2 cellular contexts compared by ENCODE assay signal in the genomic region with DNA sequence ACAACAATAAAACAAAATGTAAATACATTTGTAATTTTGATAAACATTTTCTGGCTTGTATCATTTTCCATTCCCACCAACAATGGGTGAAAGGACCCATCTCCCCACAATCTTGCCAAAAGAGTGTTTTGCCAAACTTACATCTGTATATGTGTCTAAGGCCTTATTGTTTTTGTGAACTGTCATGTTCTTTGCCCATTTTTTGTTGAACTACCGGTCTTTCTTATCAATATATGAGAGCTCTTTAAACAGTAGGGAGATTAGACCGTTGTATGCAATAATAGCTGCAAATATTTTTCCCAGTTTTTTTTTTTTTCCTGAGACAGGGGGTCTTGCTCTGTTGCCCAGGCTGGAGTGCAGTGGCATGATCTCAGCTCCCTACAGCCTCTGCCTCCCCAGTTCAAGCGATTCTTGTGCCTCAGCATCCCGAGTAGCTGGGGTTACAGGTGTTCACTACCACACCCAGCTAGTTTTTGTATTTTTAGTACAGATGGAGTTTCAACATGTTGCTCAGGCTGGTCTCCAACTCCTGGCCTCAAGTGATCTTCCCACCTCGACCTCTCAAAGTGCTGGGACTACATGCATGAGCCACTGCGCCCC.
A peak's percentile ranks its signal among the peaks of the same experiment; 100 is the strongest.
TF ChIP-seq lines count a peak whose summit lies in the region.

No MANE protein-coding gene starts in this region.

TF ChIP-seq in HEK293, 187 proteins besides CTCF, POLR2A, EP300 and RAD21 (continues in another document):
- TF ChIP-seq ZNF529 (tag by site-specific recombination; IDR thresholded peaks at IDR 0.05; ENCODE audit: insufficient replicate concordance) (no peak), KLF7 (tag by site-specific recombination; IDR thresholded peaks at IDR 0.05; ENCODE audit: borderline replicate concordance) (no peak), FEZF1 (tag by site-specific recombination; IDR thresholded peaks at IDR 0.05) (no peak), KLF10 (tag by site-specific recombination; IDR thresholded peaks at IDR 0.05) (no peak), SCRT2 (tag by site-specific recombination; IDR thresholded peaks at IDR 0.05) (peak; percentile 73), ZNF747 (tag by site-specific recombination; IDR thresholded peaks at IDR 0.05) (no peak), ZFP3 (tag by site-specific recombination; IDR thresholded peaks at IDR 0.05; ENCODE audit: low read depth) (no peak), PRDM10 (tag by site-specific recombination; IDR thresholded peaks at IDR 0.05) (no peak), KLF1 (tag by site-specific recombination; IDR thresholded peaks at IDR 0.05) (no peak), ZNF76 (tag by site-specific recombination; IDR thresholded peaks at IDR 0.05; ENCODE audit: borderline replicate concordance, low read depth) (no peak), ZNF692 (tag by site-specific recombination; IDR thresholded peaks at IDR 0.05) (no peak), ZNF776 (tag by site-specific recombination; IDR thresholded peaks at IDR 0.05; ENCODE audit: borderline replicate concordance) (no peak), ZNF274 (IDR thresholded peaks at IDR 0.05; ENCODE audit: low read length) (no peak), ZNF274 (tag by site-specific recombination; IDR thresholded peaks at IDR 0.05; ENCODE audit: borderline replicate concordance) (no peak), ZNF10 (tag by site-specific recombination; IDR thresholded peaks at IDR 0.05) (no peak), HIC1 (tag by site-specific recombination; IDR thresholded peaks at IDR 0.05) (no peak), WT1 (tag by site-specific recombination; IDR thresholded peaks at IDR 0.05) (no peak), ZNF19 (tag by site-specific recombination; IDR thresholded peaks at IDR 0.05; ENCODE audit: low read depth) (no peak), ZNF311 (tag by site-specific recombination; IDR thresholded peaks at IDR 0.05; ENCODE audit: borderline replicate concordance) (no peak), SCRT1 (tag by site-specific recombination; IDR thresholded peaks at IDR 0.05; ENCODE audit: borderline replicate concordance) (0 out of 2 replicates have a peak, but pooled peaks have one; percentile 26), ZNF2 (tag by site-specific recombination; IDR thresholded peaks at IDR 0.05) (no peak)

TF ChIP-seq in K562, 482 proteins besides CTCF, POLR2A, EP300 and RAD21:
- no peak for TF ChIP-seq CREB1 (IDR thresholded peaks at IDR 0.05)
- no peak for TF ChIP-seq CREB1 (CRISPR knock-in tag; IDR thresholded peaks at IDR 0.05)
- 0 out of 2 replicates have a peak, but pooled peaks have one; percentile 47 for TF ChIP-seq ZNF121 (CRISPR knock-in tag; conservative IDR thresholded peaks at IDR 0.05)
